In the genomic region with DNA sequence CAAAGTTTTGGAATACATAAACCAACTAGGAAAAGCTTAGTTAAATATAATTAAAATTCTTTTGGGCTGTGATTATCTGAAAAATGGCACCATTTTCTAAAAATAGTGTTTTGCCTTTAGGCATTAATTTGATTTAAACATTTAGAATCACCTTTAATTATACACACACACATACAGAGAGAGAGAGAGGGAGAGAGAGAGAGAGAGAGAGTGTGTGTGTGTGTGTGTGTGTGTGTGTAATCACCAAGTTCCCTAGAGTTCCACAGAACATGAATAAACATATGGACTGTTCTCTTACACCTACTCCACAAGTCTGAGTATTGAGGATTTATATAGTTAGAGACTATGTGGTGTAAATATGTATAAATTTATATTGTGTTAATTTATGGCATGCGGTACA, we compare ENCODE assay signal across 25 cellular contexts.
"Had no signal": no experiment of that assay in that cellular context is flagged by ENCODE, and none has a peak within 500 bp of the region (broad histone marks: within the 10 kb centered on the region; RNA-seq: fewer than 3 reads in every experiment).

No MANE protein-coding gene starts in this region.

- ATAC-seq: activated naive CD4-positive, alpha-beta T cell treated with anti-CD3 and anti-CD28 coated beads, Interleukin-2, amount 50 U/mL, for 72 hours; activated T-cell treated with anti-CD3 and anti-CD28 coated beads, Interleukin-2, amount 50 U/mL, for 4 hours had no signal

- H2AFZ ChIP-seq: PC-9 had no signal

- H3K9me3 ChIP-seq: adrenal gland had no signal

- H3K4me2 ChIP-seq: PC-9 had no signal

- H3K27me3 ChIP-seq: adrenal gland had no signal

- DNase-seq: activated B cell treated with CpG ODN at 0.5 μM for 24 hours; activated CD4-positive, alpha-beta memory T cell treated with anti-CD3 and anti-CD28 coated beads for 36 hours; activated CD4-positive, alpha-beta T cell treated with anti-CD3 and anti-CD28 coated beads for 4 hours; activated CD4-positive, alpha-beta T cell treated with anti-CD3 and anti-CD28 coated beads, Interleukin-2, amount 50 U/mL, for 1 hour; activated CD4-positive, CD25-positive, alpha-beta regulatory T cell treated with anti-CD3 and anti-CD28 coated beads, Interleukin-2, amount 50 U/mL, for 72 hours; activated CD8-positive, alpha-beta memory T cell treated with anti-CD3 and anti-CD28 coated beads, Interleukin-2, amount 50 U/mL, for 4 hours; activated gamma-delta T cell treated with Interleukin-2 at 50 U/mL for 16 hours; activated naive CD4-positive, alpha-beta T cell treated with anti-CD3 and anti-CD28 coated beads for 36 hours; activated T-cell treated with anti-CD3 and anti-CD28 coated beads for 4 hours; activated T-cell treated with anti-CD3 and anti-CD28 coated beads, Interleukin-2, amount 50 U/mL, for 4 hours; cerebellar nuclear complex; MM.1S; MV-4-11; NCI-H1092; NCI-H1436 treated with DMSO at 0.1 percent for 48 hours; NCI-H1694 treated with DMSO at 0.1 percent for 48 hours; NCI-H2029; NCI-H510A; NCI-H526; NCI-H774; PC-9; SIG-M5 had no signal

- H3K36me3 ChIP-seq: adrenal gland had no signal

- H3K27ac ChIP-seq: adrenal gland, PC-9, RWPE1 had no signal

- H3K4me3 ChIP-seq: adrenal gland, PC-9 had no signal
